10 cellular contexts compared by ENCODE assay signal in the genomic region with DNA sequence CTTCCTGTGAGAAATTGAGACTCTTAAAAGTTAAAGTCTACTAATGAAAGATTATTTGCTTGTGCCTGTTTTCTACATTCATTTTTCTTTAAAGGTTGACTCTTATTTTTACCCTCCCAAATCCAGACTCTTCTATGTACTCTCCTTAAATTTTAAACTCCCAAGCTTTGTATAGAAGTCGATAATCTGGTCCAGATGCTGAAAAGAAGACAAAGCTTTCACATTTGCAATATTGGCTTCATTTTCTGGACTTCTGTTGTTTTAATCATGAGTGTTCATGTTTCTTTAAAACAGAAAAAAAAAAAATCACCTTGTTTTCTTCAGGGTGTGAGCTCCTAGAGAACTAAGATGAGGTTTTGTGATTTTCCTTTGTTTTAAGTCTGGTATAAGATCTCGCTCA. TPM values are rescaled to one million over a fixed set of nuclear protein-coding genes. Genes with fewer than 3 reads are reported as not detected.
DNase-seq lines count a peak whose midpoint lies in the region; ATAC-seq lines count a peak whose summit lies in the region.
"Had no signal": no experiment of that assay in that cellular context is flagged by ENCODE, and none has a peak within 500 bp of the region (broad histone marks: within the 10 kb centered on the region; RNA-seq: fewer than 3 reads in every experiment).

No MANE protein-coding gene starts in this region.

- no peaks in the 10 kb centered on the region for H3K9me3 Mint-ChIP-seq in activated naive CD4-positive, alpha-beta T cell treated with anti-CD3 and anti-CD28 coated beads, Interleukin-2, amount 50 U/mL, for 24 hours
- no peaks in the 10 kb centered on the region for H3K9me3 Mint-ChIP-seq in activated T-helper 17 cell treated with anti-CD3 and anti-CD28 coated beads, Interleukin-2, amount 50 U/mL, for 72 hours

- ATAC-seq in activated T-helper 17 cell treated with anti-CD3 and anti-CD28 coated beads, Interleukin-2, amount 50 U/mL, for 72 hours (replicated peaks), result no peak
- ATAC-seq in HG03196 (IDR thresholded peaks at IDR 0.05; ENCODE audit: unreplicated experiment), result no peak
- ATAC-seq: esophagus mucosa had no signal

- H3K27me3 ChIP-seq in layer of hippocampus (ENCODE audit: control insufficient read depth, insufficient read depth, low read length) (no peaks in the 10 kb centered on the region), stomach smooth muscle (ENCODE audit: control insufficient read depth in 1 of 2, insufficient read depth in 2 of 2, low read length in 2 of 2) (no peaks in the 10 kb centered on the region)
- H3K27me3 ChIP-seq: spleen had no signal

- H3K4me1 ChIP-seq in stomach smooth muscle (ENCODE audit: control insufficient read depth, insufficient read depth, low read length), result peaks cover 12% of the 10 kb centered on the region

- peaks cover 24% of the 10 kb centered on the region for H3K36me3 Mint-ChIP-seq in activated naive CD4-positive, alpha-beta T cell treated with anti-CD3 and anti-CD28 coated beads, Interleukin-2, amount 50 U/mL, for 24 hours
- peaks cover 68% of the 10 kb centered on the region for H3K36me3 Mint-ChIP-seq in activated T-helper 17 cell treated with anti-CD3 and anti-CD28 coated beads, Interleukin-2, amount 50 U/mL, for 72 hours (ENCODE audit: low read depth)

- no peak for DNase-seq in activated naive CD4-positive, alpha-beta T cell treated with Interleukin-2 at 50 U/mL for 16 hours
- DNase-seq in globus pallidus (ENCODE audit: low spot score), result no peak
- DNase-seq in SW 1271 (lab: John Stamatoyannopoulos, UW), result no peak
- DNase-seq: spleen had no signal

- H3K9ac ChIP-seq in stomach smooth muscle (ENCODE audit: low read length in 2 of 2), result no peak overlapping the region

- H3K4me1 Mint-ChIP-seq in activated naive CD4-positive, alpha-beta T cell treated with anti-CD3 and anti-CD28 coated beads, Interleukin-2, amount 50 U/mL, for 24 hours, result peaks cover 20% of the 10 kb centered on the region
- H3K4me1 Mint-ChIP-seq in activated T-helper 17 cell treated with anti-CD3 and anti-CD28 coated beads, Interleukin-2, amount 50 U/mL, for 72 hours, result peaks cover 24% of the 10 kb centered on the region

- peak overlapping the region; percentile 87 for H3K27ac Mint-ChIP-seq in activated naive CD4-positive, alpha-beta T cell treated with anti-CD3 and anti-CD28 coated beads, Interleukin-2, amount 50 U/mL, for 24 hours
- H3K27ac Mint-ChIP-seq in activated T-helper 17 cell treated with anti-CD3 and anti-CD28 coated beads, Interleukin-2, amount 50 U/mL, for 72 hours, result peak overlapping the region; percentile 95

- H3K27ac ChIP-seq in layer of hippocampus (ENCODE audit: low read depth, low read length) (peak overlapping the region; percentile 16), stomach smooth muscle (ENCODE audit: low read length) (peak overlapping the region; percentile 53)

- peaks cover 14 to 18% of the 10 kb centered on the region in 2 donors for H3K36me3 ChIP-seq in stomach smooth muscle (ENCODE audit: control insufficient read depth in 2 of 2, insufficient read depth in 2 of 2, low read length in 2 of 2)

- no peaks in the 10 kb centered on the region for H3K27me3 Mint-ChIP-seq in activated naive CD4-positive, alpha-beta T cell treated with anti-CD3 and anti-CD28 coated beads, Interleukin-2, amount 50 U/mL, for 24 hours
- no peaks in the 10 kb centered on the region for H3K27me3 Mint-ChIP-seq in activated T-helper 17 cell treated with anti-CD3 and anti-CD28 coated beads, Interleukin-2, amount 50 U/mL, for 72 hours

- H3K9me3 ChIP-seq in stomach smooth muscle (ENCODE audit: control insufficient read depth in 2 of 2, low read length in 2 of 2), result no peaks in the 10 kb centered on the region

- no peak overlapping the region for H3K4me3 Mint-ChIP-seq in activated naive CD4-positive, alpha-beta T cell treated with anti-CD3 and anti-CD28 coated beads, Interleukin-2, amount 50 U/mL, for 24 hours
- peak overlapping the region; percentile 77 for H3K4me3 Mint-ChIP-seq in activated T-helper 17 cell treated with anti-CD3 and anti-CD28 coated beads, Interleukin-2, amount 50 U/mL, for 72 hours

- no peak overlapping the region for H3K4me3 ChIP-seq in stomach smooth muscle (ENCODE audit: low read length in 2 of 2)
- H3K4me3 ChIP-seq: spleen had no signal

RNA-seq across cellular contexts. Expression of a gene that starts 53.2 kb away (rescaled TPM):
- 10 to 100 TPM; 44.1 to 63.8 TPM for total RNA-seq in activated T-helper 17 cell treated with anti-CD3 and anti-CD28 coated beads, Interleukin-2, amount 50 U/mL, for 72 hours
